In the genomic region with DNA sequence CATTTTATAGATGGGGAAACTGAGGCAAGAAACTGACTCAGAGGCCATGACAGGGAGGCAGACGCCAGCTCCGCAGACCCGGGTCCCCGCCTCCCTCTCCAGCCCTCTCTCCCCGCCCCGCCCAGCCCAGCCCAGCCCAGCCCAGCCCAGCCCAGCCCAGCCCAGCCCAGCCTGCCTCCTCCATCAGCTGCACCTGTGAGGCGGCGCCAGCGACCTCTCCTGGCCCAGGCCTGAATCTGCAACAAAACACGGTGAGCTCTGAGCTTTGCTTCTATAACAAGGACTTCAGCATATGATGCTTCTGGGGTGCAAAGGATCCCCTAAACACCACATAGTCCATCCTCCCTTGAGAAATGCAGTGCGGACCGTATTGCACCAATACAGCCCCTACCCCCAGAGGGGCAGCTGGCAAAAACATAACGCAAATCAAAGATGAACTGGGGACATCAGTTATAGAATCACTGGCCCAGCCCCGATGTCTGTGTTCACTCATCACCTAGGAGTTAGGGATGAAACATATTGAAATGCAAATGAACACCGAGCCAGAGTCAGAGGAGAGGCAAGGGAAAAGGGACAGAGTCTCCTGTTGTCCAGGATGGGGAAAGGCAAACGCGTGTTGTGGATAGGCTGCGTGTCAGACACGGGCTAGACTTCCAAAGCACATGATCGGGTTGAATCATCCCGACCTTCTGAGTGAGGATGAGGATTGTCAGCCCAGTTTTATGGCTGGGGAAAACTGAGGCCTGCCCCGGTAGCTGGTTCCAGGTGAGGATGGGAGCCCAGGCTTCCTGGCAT, we compare ENCODE assay signal across 11 cellular contexts.
DNase-seq lines count a peak whose midpoint lies in the region; ATAC-seq, FAIRE-seq and TF ChIP-seq lines count a peak whose summit lies in the region.
"Had no signal": no experiment of that assay in that cellular context is flagged by ENCODE, and none has a peak within 500 bp of the region (broad histone marks: within the 10 kb centered on the region; RNA-seq: fewer than 3 reads in every experiment).

No MANE protein-coding gene starts in this region.

- TF ChIP-seq CTCF in BE2C (IDR thresholded peaks at IDR 0.05; ENCODE audit: low read depth, low read length): peak; percentile 37
- TF ChIP-seq CTCF in HFF-Myc (IDR thresholded peaks at IDR 0.05; ENCODE audit: low read depth, low read length, missing control alignments): peak; percentile 27
- TF ChIP-seq CTCF in WTC11 (IDR thresholded peaks at IDR 0.05): no peak
- TF ChIP-seq CTCF in MM.1S (IDR thresholded peaks at IDR 0.05; ENCODE audit: low read length): no peak; the same call in 1 of the 2 replicates

- peak; percentile 51 for DNase-seq in BE2C
- no peak for DNase-seq in HFF-Myc (ENCODE audit: extremely low read depth, low read depth)
- peak; percentile 82 for DNase-seq in WTC11 (ENCODE audit: low spot score)
- no peak for DNase-seq in left colon
- no peak for DNase-seq in MM.1S
- DNase-seq in NCI-H446 treated with DMSO at 0.1 percent for 48 hours (lab: John Stamatoyannopoulos, UW): no peak
- DNase-seq in stimulated activated naive CD8-positive, alpha-beta T cell treated with anti-CD3 and anti-CD28 coated beads, Interleukin-15, Interleukin-2, amounts not matched to agents 100 U/mL and 50 U/mL, for 24 hours: no peak
- DNase-seq in RCC 7860 (ENCODE audit: low spot score): no peak

- H3K36me3 Mint-ChIP-seq in WTC11: no peaks in the 10 kb centered on the region

- no peak overlapping the region for H3K4me2 ChIP-seq in MM.1S (ENCODE audit: low read depth, low read length)

- H2AFZ ChIP-seq in MM.1S (ENCODE audit: low read length): no peak overlapping the region

- H3K4me1 ChIP-seq in BE2C (peaks cover 5% of the 10 kb centered on the region; the same call in 1 of the 2 replicates), MM.1S (ENCODE audit: low read length) (no peaks in the 10 kb centered on the region)

- no peaks in the 10 kb centered on the region for H3K27me3 Mint-ChIP-seq in WTC11 (ENCODE audit: low read depth)

- H3K9ac ChIP-seq in MM.1S (ENCODE audit: low read length): no peak overlapping the region

- no peak overlapping the region for H3K27ac ChIP-seq in MM.1S (ENCODE audit: low read length)
- H3K27ac ChIP-seq: neutrophil had no signal

- no peaks in the 10 kb centered on the region for H4K20me1 ChIP-seq in MM.1S (ENCODE audit: insufficient read depth, low read length)

- H3K79me2 ChIP-seq in MM.1S (ENCODE audit: low read length): no peaks in the 10 kb centered on the region

- POLR2A ChIA-PET in WTC11 (lab: Charles Lee): no interaction called here

- H3K36me3 ChIP-seq in BE2C (no peaks in the 10 kb centered on the region), MM.1S (replicated peaks; ENCODE audit: insufficient read depth, low read length) (no peaks in the 10 kb centered on the region)
- H3K36me3 ChIP-seq: neutrophil had no signal

- no peaks in the 10 kb centered on the region for H3K9me3 ChIP-seq in BE2C
- no peaks in the 10 kb centered on the region for H3K9me3 ChIP-seq in MM.1S (replicated peaks; ENCODE audit: insufficient read depth, low read length)
- H3K9me3 ChIP-seq: neutrophil had no signal

- no peaks in the 10 kb centered on the region for H3K9me3 Mint-ChIP-seq in WTC11
- H3K9me3 Mint-ChIP-seq: stimulated activated naive CD8-positive, alpha-beta T cell treated with anti-CD3 and anti-CD28 coated beads, Interleukin-15, Interleukin-2, amounts not matched to agents 100 ng/mL and 50 ng/mL, for 24 hours; T-helper 1 cell treated with Interleukin-12 subunit alpha and Interleukin-12 subunit beta and Interleukin-4 antibody, amounts not matched to agents 30 μg/mL and 1 μg/mL, for 36 hours had no signal

- H3K27me3 ChIP-seq in BE2C (no peaks in the 10 kb centered on the region), MM.1S (replicated peaks; ENCODE audit: insufficient read depth, low read length) (peaks cover 94% of the 10 kb centered on the region)

- ATAC-seq in WTC11 (peak; percentile 77), left colon (peak; percentile 40)
- ATAC-seq in stimulated activated naive CD8-positive, alpha-beta T cell treated with anti-CD3 and anti-CD28 coated beads, Interleukin-15, Interleukin-2, amounts not matched to agents 100 U/mL and 50 U/mL, for 24 hours: no peak

- intact Hi-C loops in left colon (cut with DNase I, micrococcal nuclease): no loop called here

- no peak for FAIRE-seq in RCC 7860 (lab: Jason Lieb, UNC)

- H3K4me3 ChIP-seq in BE2C (ENCODE audit: low read depth, low read length) (no peak overlapping the region), HFF-Myc (replicated peaks; ENCODE audit: low read depth, low read length) (no peak overlapping the region), MM.1S (ENCODE audit: low read length) (no peak overlapping the region)

- CTCF ChIA-PET in WTC11 (lab: Charles Lee): interaction anchor here (0.5 to 2.5 kb wide), 66 partner anchors 10 to 1105 kb away, joined by 3 to 22 read pairs (median 4); partner anchors contain the start of genes ABLIM2 and SORCS2

- H3K9me2 ChIP-seq in MM.1S (replicated peaks; ENCODE audit: insufficient read depth, low read length): no peaks in the 10 kb centered on the region

- no peak overlapping the region for H3K4me3 Mint-ChIP-seq in WTC11

- H3K4me1 Mint-ChIP-seq in WTC11: peaks cover 25% of the 10 kb centered on the region

- no peaks in the 10 kb centered on the region for H3F3A ChIP-seq in MM.1S (ENCODE audit: insufficient read depth, low read length)

- peak overlapping the region; percentile 66; the same call in 1 of the 2 replicates for H3K27ac Mint-ChIP-seq in WTC11

TF ChIP-seq in WTC11, 78 proteins besides CTCF, POLR2A, EP300 and RAD21:
- no peak for TF ChIP-seq MLX (CRISPR knock-in tag; IDR thresholded peaks at IDR 0.05)
- no peak for TF ChIP-seq ZNF121 (CRISPR knock-in tag; IDR thresholded peaks at IDR 0.05)
- no peak for TF ChIP-seq ZNF416 (CRISPR knock-in tag; IDR thresholded peaks at IDR 0.05)
- TF ChIP-seq, protein P1, sequence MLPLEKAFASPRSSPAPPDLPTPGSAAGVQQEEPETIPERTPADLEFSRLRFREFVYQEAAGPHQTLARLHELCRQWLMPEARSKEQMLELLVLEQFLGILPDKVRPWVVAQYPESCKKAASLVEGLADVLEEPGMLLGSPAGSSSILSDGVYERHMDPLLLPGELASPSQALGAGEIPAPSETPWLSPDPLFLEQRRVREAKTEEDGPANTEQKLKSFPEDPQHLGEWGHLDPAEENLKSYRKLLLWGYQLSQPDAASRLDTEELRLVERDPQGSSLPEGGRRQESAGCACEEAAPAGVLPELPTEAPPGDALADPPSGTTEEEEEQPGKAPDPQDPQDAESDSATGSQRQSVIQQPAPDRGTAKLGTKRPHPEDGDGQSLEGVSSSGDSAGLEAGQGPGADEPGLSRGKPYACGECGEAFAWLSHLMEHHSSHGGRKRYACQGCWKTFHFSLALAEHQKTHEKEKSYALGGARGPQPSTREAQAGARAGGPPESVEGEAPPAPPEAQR (CRISPR knock-in tag; IDR thresholded peaks at IDR 0.05): no peak
- no peak for TF ChIP-seq ZNF281 (CRISPR knock-in tag; IDR thresholded peaks at IDR 0.05)

Comparison
In these comparisons a context has a peak if more than half of its experiments do, and no peak if none do; other contexts are left out.
1. DNase-seq: peak in BE2C (single experiment) and WTC11 (single experiment); none in HFF-Myc (single experiment), left colon (0 of 2), MM.1S (single experiment), NCI-H446 treated with DMSO at 0.1 percent for 48 hours (single experiment), stimulated activated naive CD8-positive, alpha-beta T cell treated with anti-CD3 and anti-CD28 coated beads, Interleukin-15, Interleukin-2, amounts not matched to agents 100 U/mL and 50 U/mL, for 24 hours (single experiment) and RCC 7860 (single experiment).
2. CTCF ChIP-seq: peak in BE2C (single experiment) and HFF-Myc (single experiment); none in WTC11 (single experiment) and MM.1S (single experiment).